Comparison of ENCODE assay signal across 11 cellular contexts in genomic region chr6:35725081-35725708, GRCh38. TPM values are rescaled to one million over a fixed set of nuclear protein-coding genes. Genes with fewer than 3 reads are reported as not detected.
DNase-seq lines count a peak whose midpoint lies in the region; ATAC-seq and TF ChIP-seq lines count a peak whose summit lies in the region.
"Had no signal": no experiment of that assay in that cellular context is flagged by ENCODE, and none has a peak within 500 bp of the region (broad histone marks: within the 10 kb centered on the region; RNA-seq: fewer than 3 reads in every experiment).

No MANE protein-coding gene starts in this region.

- H3K27ac ChIP-seq in left ventricle myocardium inferior (replicated peaks) (peak overlapping the region; percentile 100), cingulate gyrus (ENCODE audit: low read depth, low read length) (peak overlapping the region; percentile 99), upper lobe of right lung (peak overlapping the region; percentile 99)

- H3K36me3 ChIP-seq in left ventricle myocardium inferior (no peaks in the 10 kb centered on the region), upper lobe of right lung (no peaks in the 10 kb centered on the region)

- no peaks in the 10 kb centered on the region for H3K36me3 Mint-ChIP-seq in nephron progenitor cell (ENCODE audit: low read depth)

- H3K27ac Mint-ChIP-seq in nephron progenitor cell: peak overlapping the region; percentile 74

- H3K4me3 ChIP-seq in left ventricle myocardium inferior (peak overlapping the region; percentile 41), upper lobe of right lung (no peak overlapping the region)

- no peaks in the 10 kb centered on the region for H3K9me3 ChIP-seq in left ventricle myocardium inferior (replicated peaks)
- H3K9me3 ChIP-seq in upper lobe of right lung: no peaks in the 10 kb centered on the region

- peak overlapping the region; percentile 58 for H3K4me3 Mint-ChIP-seq in nephron progenitor cell

- no peaks in the 10 kb centered on the region for H3K9me3 Mint-ChIP-seq in nephron progenitor cell

- intact Hi-C loops in left ventricle myocardium inferior (cut with micrococcal nuclease) (no loop called here), Right ventricle myocardium superior (cut with DNase I) (no loop called here), upper lobe of right lung (cut with DNase I) (loop anchor here (5.0 kb wide), 1 partner anchor 38 kb away; the partner anchor contains the start of gene FKBP5)

- DNase-seq in left ventricle myocardium inferior (no peak), Right ventricle myocardium superior (no peak), nephron progenitor cell (no peak), upper lobe of right lung (no peak), NOMO-1 treated with DMSO at 0.1 percent for 48 hours (lab: John Stamatoyannopoulos, UW; ENCODE audit: unreplicated experiment) (no peak)
- DNase-seq: NCI-H1930; stimulated activated CD4-positive, alpha-beta T cell treated with anti-CD3 and anti-CD28 coated beads, Interleukin-4, amount 100 ng/mL, for 4 hours had no signal

- TF ChIP-seq CTCF in left ventricle myocardium inferior (IDR thresholded peaks at IDR 0.05; ENCODE audit: borderline replicate concordance) (no peak), nephron progenitor cell (IDR thresholded peaks at IDR 0.05) (no peak), upper lobe of right lung (IDR thresholded peaks at IDR 0.05) (no peak)

- peaks cover 95% of the 10 kb centered on the region for H3K4me1 ChIP-seq in left ventricle myocardium inferior
- peaks cover 76% of the 10 kb centered on the region for H3K4me1 ChIP-seq in upper lobe of right lung

- no peaks in the 10 kb centered on the region for H3K27me3 Mint-ChIP-seq in nephron progenitor cell (ENCODE audit: low read depth, poor library complexity)

- H3K27me3 ChIP-seq in left ventricle myocardium inferior (ENCODE audit: low read depth) (no peaks in the 10 kb centered on the region), upper lobe of right lung (no peaks in the 10 kb centered on the region)

- ATAC-seq in Right ventricle myocardium superior (ENCODE audit: poor library complexity) (no peak), upper lobe of right lung (no peak), HG03469 (IDR thresholded peaks at IDR 0.05; ENCODE audit: unreplicated experiment) (no peak), GM21447 (IDR thresholded peaks at IDR 0.05; ENCODE audit: unreplicated experiment) (no peak)

- peaks cover 82% of the 10 kb centered on the region for H3K4me1 Mint-ChIP-seq in nephron progenitor cell

RNA-seq across cellular contexts. Expression of gene ARMC12, which starts 11.6 kb away (rescaled TPM):
- not detected for total RNA-seq in left ventricle myocardium inferior
- total RNA-seq in Right ventricle myocardium superior: not detected
- total RNA-seq in upper lobe of right lung: 0.52 TPM

RNA-seq across cellular contexts. Expression of gene FKBP5, which starts 36.5 kb away (rescaled TPM):
- total RNA-seq in left ventricle myocardium inferior: 101 TPM
- total RNA-seq in Right ventricle myocardium superior: 106 TPM
- total RNA-seq in upper lobe of right lung: 142 TPM

RNA-seq across cellular contexts. Expression of gene CLPSL2, which starts 51.2 kb away (rescaled TPM):
- total RNA-seq in left ventricle myocardium inferior (not detected), Right ventricle myocardium superior (not detected), upper lobe of right lung (not detected)
- total RNA-seq: kidney epithelial cell had no signal

RNA-seq across cellular contexts. Expression of gene CLPSL1, which starts 55.6 kb away (rescaled TPM):
- total RNA-seq in left ventricle myocardium inferior (not detected), Right ventricle myocardium superior (not detected), upper lobe of right lung (not detected)
- total RNA-seq: kidney epithelial cell had no signal
